8 cellular contexts compared by ENCODE assay signal in the genomic region with DNA sequence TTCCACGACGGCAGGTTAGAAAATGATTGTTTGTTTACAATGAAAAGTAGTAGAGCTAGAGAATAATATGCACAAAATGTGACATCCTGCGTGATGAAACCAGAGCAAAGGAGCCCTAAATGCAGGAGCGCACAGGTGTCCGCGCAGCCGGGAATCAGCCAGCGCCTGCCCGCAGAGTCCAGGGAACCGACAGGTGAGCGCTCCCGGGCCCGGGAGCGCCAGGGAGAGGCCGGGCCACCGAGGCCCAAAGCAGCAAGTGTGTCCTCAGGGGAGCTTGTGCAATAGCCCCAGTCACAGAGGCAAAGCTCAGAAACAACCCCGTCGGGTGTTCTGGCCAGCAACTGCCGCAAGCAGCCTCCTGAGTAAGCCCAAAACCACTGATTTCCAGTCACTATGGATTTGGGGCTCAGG. TPM values are rescaled to one million over a fixed set of nuclear protein-coding genes. Genes with fewer than 3 reads are reported as not detected.
DNase-seq lines count a peak whose midpoint lies in the region; ATAC-seq and TF ChIP-seq lines count a peak whose summit lies in the region.

No MANE protein-coding gene starts in this region.

- H3K4me2 ChIP-seq in fibroblast of lung (ENCODE audit: extremely low read depth, insufficient read depth, low read length) = peak overlapping the region; percentile 82

- H3K9me3 ChIP-seq in Peyer's patch = no peaks in the 10 kb centered on the region
- H3K9me3 ChIP-seq in fibroblast of lung (ENCODE audit: control insufficient read depth, insufficient read depth, low read depth, low read length) = no peaks in the 10 kb centered on the region
- no peaks in the 10 kb centered on the region for H3K9me3 ChIP-seq in sigmoid colon

- intact Hi-C loops in sigmoid colon (cut with DNase I) = loop anchor here (2.0 to 10.0 kb wide), 3 partner anchors 21 to 156 kb away; a partner anchor contains a TSS

- H3K4me1 ChIP-seq in Peyer's patch (peaks cover 0 to 24% (median 18%) of the 10 kb centered on the region in 4 donors), fibroblast of lung (ENCODE audit: control insufficient read depth, extremely low read depth, insufficient read depth, low read length) (peaks cover 8% of the 10 kb centered on the region), sigmoid colon (peaks cover 0 to 28% (median 20%) of the 10 kb centered on the region in 4 donors)

- H4K20me1 ChIP-seq in fibroblast of lung (ENCODE audit: control insufficient read depth, extremely low read depth, insufficient read depth, low read length) = no peaks in the 10 kb centered on the region

- in situ Hi-C loops in GM13976 (cut with MboI; ENCODE audit: low sequenced_read_pairs, unreplicated experiment) = no loop called here

- 9 to 33% methylated on average over 19 of the region's 19 CpGs for WGBS in sigmoid colon, 2 donors

- DNase-seq in Peyer's patch = peak in 1 of 3 donors; percentile 62
- no peak for DNase-seq in fibroblast of lung (ENCODE audit: low read depth in 2 of 2)
- DNase-seq in sigmoid colon = no peak
- no peak for DNase-seq in GM13976 (ENCODE audit: low spot score)
- DNase-seq in NCI-H1048 (lab: John Stamatoyannopoulos, UW) = no peak

- no peak for TF ChIP-seq EP300 in sigmoid colon (IDR thresholded peaks at IDR 0.05)

- H3K4me3 ChIP-seq in Peyer's patch = peak overlapping the region; percentile 65 to 94 (median 82)
- peak overlapping the region; percentile 51 to 89 (median 74) for H3K4me3 ChIP-seq in fibroblast of lung (replicated peaks in 1 of 4; ENCODE audit: control extremely low read depth in 1 of 4, insufficient read depth in 1 of 4, low read depth in 3 of 4, low read length in 4 of 4)
- H3K4me3 ChIP-seq in sigmoid colon = peak overlapping the region; percentile 69 to 93 (median 76)

- peak; percentile 4 for ATAC-seq in GM18517 (IDR thresholded peaks at IDR 0.05; ENCODE audit: unreplicated experiment)
- ATAC-seq in GM21576 (IDR thresholded peaks at IDR 0.05; ENCODE audit: unreplicated experiment) = no peak
- no peak for ATAC-seq in HG03175 (IDR thresholded peaks at IDR 0.05; ENCODE audit: unreplicated experiment)

- TF ChIP-seq POLR2A in Peyer's patch (IDR thresholded peaks at IDR 0.05) = no peak
- no peak for TF ChIP-seq POLR2A in sigmoid colon (IDR thresholded peaks at IDR 0.05)

- TF ChIP-seq CTCF in Peyer's patch (IDR thresholded peaks at IDR 0.05) (no peak), fibroblast of lung (conservative IDR thresholded peaks at IDR 0.05 in 1 of 2, IDR thresholded peaks at IDR 0.05 in 1 of 2; ENCODE audit: low read depth in 1 of 2, low read length in 2 of 2) (no peak), sigmoid colon (IDR thresholded peaks at IDR 0.05) (no peak), GM13976 (IDR thresholded peaks at IDR 0.05; ENCODE audit: borderline replicate concordance, control extremely low read depth, extremely low read depth, insufficient read depth, missing control alignments) (no peak)

- H3K36me3 ChIP-seq in Peyer's patch (peaks cover 0 to 22% (median 0%) of the 10 kb centered on the region in 3 donors), fibroblast of lung (ENCODE audit: control insufficient read depth, insufficient read depth, low read length) (peaks cover 9% of the 10 kb centered on the region), sigmoid colon (peaks cover 0 to 9% (median 3%) of the 10 kb centered on the region in 4 donors)

- H3K27me3 ChIP-seq in Peyer's patch = no peaks in the 10 kb centered on the region
- H3K27me3 ChIP-seq in fibroblast of lung (ENCODE audit: control insufficient read depth, insufficient read depth, low read length) = no peaks in the 10 kb centered on the region
- H3K27me3 ChIP-seq in sigmoid colon = no peaks in the 10 kb centered on the region

- no peak overlapping the region for H2AFZ ChIP-seq in fibroblast of lung (ENCODE audit: low read length)

- H3K27ac ChIP-seq in Peyer's patch (peak overlapping the region; percentile 85 to 97 (median 94)), fibroblast of lung (ENCODE audit: insufficient read depth, low read length) (peak overlapping the region; percentile 63), sigmoid colon (peak overlapping the region; percentile 86 to 94 (median 90))

- peak overlapping the region; percentile 77 for H3K9ac ChIP-seq in fibroblast of lung (ENCODE audit: insufficient read depth, low read length)

- no peaks in the 10 kb centered on the region for H3K79me2 ChIP-seq in fibroblast of lung (ENCODE audit: control insufficient read depth, insufficient read depth, low read length)

RNA-seq across cellular contexts. Expression of a gene that starts 0.8 kb away (rescaled TPM):
- 100 to 1,000 TPM in 2 of 4 donors, 10 to 100 TPM in 2; 58.6 to 137 (median 107) TPM for total RNA-seq in Peyer's patch
- 14.1 and 16.0 TPM in 2 replicates for total RNA-seq in fibroblast of lung
- 11.9 and 19.6 TPM in 2 replicates for polyA plus RNA-seq in fibroblast of lung
- polyA plus RNA-seq in fibroblast of lung (2012) = 12.2 and 24.4 TPM in 2 replicates
- polyA minus RNA-seq in fibroblast of lung (ENCODE audit: low replicate concordance) = 14.2 and 23.2 TPM in 2 replicates
- 10 to 100 TPM in 1 of 4 donors, 1 to 10 TPM in 3; 7.8 to 11.5 (median 9.5) TPM for total RNA-seq in sigmoid colon
- polyA plus RNA-seq in sigmoid colon = 100 to 1,000 TPM; 131 to 208 (median 207) TPM

RNA-seq across cellular contexts. Expression of a gene that starts 10.4 kb away (rescaled TPM):
- total RNA-seq in Peyer's patch (100 to 1,000 TPM in 2 of 4 donors, 10 to 100 TPM in 2; 47.0 to 117 (median 105) TPM), fibroblast of lung (27.5 and 29.2 TPM in 2 replicates), sigmoid colon (10 to 100 TPM; 20.2 to 24.4 (median 23.3) TPM)
- polyA plus RNA-seq in fibroblast of lung (20.4 and 29.1 TPM in 2 replicates), sigmoid colon (100 to 1,000 TPM in 2 of 3 donors, 10 to 100 TPM in 1; 99.6 to 121 (median 120) TPM)
- polyA plus RNA-seq in fibroblast of lung (2012) = 25.1 and 44.1 TPM in 2 replicates
- 18.8 and 36.4 TPM in 2 replicates for polyA minus RNA-seq in fibroblast of lung (ENCODE audit: low replicate concordance)

RNA-seq across cellular contexts. Expression of a gene that starts 23.1 kb away (rescaled TPM):
- total RNA-seq in Peyer's patch = 10 to 100 TPM; 19.4 to 47.0 (median 30.1) TPM
- total RNA-seq in fibroblast of lung = 29.5 and 40.5 TPM in 2 replicates
- 47.7 and 58.6 TPM in 2 replicates for polyA plus RNA-seq in fibroblast of lung
- 30.8 and 40.3 TPM in 2 replicates for polyA plus RNA-seq in fibroblast of lung (2012)
- polyA minus RNA-seq in fibroblast of lung (ENCODE audit: low replicate concordance) = 15.2 and 15.4 TPM in 2 replicates
- 10 to 100 TPM; 47.9 to 78.7 (median 50.9) TPM for total RNA-seq in sigmoid colon
- polyA plus RNA-seq in sigmoid colon = 10 to 100 TPM; 41.2 to 47.2 (median 42.0) TPM

RNA-seq across cellular contexts. Expression of a gene that starts 23.9 kb away (rescaled TPM):
- total RNA-seq in Peyer's patch = 10 to 100 TPM; 24.8 to 74.3 (median 64.6) TPM
- 59.3 and 74.6 TPM in 2 replicates for total RNA-seq in fibroblast of lung
- polyA plus RNA-seq in fibroblast of lung = 34.1 and 41.3 TPM in 2 replicates
- polyA plus RNA-seq in fibroblast of lung (2012) = 33.0 and 37.3 TPM in 2 replicates
- 21.4 and 28.5 TPM in 2 replicates for polyA minus RNA-seq in fibroblast of lung (ENCODE audit: low replicate concordance)
- total RNA-seq in sigmoid colon = 10 to 100 TPM; 24.8 to 47.4 (median 37.9) TPM
- polyA plus RNA-seq in sigmoid colon = 100 to 1,000 TPM in 2 of 3 donors, 10 to 100 TPM in 1; 56.6 to 156 (median 118) TPM

RNA-seq across cellular contexts. Expression of a gene that starts 58.1 kb away (rescaled TPM):
- 10 to 100 TPM; 26.3 to 43.7 (median 31.2) TPM for total RNA-seq in Peyer's patch
- total RNA-seq in fibroblast of lung = 15.9 and 19.3 TPM in 2 replicates
- 34.1 and 42.2 TPM in 2 replicates for polyA plus RNA-seq in fibroblast of lung
- 26.7 and 35.1 TPM in 2 replicates for polyA plus RNA-seq in fibroblast of lung (2012)
- polyA minus RNA-seq in fibroblast of lung (ENCODE audit: low replicate concordance) = 14.5 and 16.0 TPM in 2 replicates
- total RNA-seq in sigmoid colon = 10 to 100 TPM; 25.7 to 29.9 (median 26.7) TPM
- 10 to 100 TPM; 12.3 to 18.3 (median 15.0) TPM for polyA plus RNA-seq in sigmoid colon
